9 cellular contexts compared by ENCODE assay signal in the genomic region with DNA sequence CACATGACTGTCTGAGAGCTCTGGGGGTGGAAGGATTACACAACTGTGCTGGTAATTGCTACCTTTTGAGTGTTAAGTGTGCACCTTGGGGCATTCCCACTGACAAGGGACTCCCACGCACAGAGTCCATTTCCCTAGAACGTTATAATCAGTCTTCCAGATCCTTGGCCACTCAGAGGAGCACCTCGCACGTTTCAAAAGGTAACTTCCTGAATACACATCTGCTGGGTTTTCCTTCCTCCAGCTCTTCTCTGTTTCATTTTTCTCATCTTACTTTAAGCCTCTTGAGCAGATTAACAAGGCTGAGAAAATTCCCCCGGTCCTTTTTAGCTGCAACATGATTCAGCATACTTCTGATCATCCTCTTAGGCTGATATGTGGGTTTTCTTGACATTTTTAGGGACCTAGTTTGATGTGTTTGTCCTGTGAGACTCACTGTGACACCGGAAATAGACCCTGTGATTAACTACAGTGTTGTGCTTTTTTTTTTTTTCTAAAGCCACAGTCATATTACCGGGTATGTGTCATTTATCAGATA.
A peak's percentile ranks its signal among the peaks of the same experiment; 100 is the strongest.
DNase-seq lines count a peak whose midpoint lies in the region; ATAC-seq and TF ChIP-seq lines count a peak whose summit lies in the region.
"Had no signal": no experiment of that assay in that cellular context is flagged by ENCODE, and none has a peak within 500 bp of the region (broad histone marks: within the 10 kb centered on the region; RNA-seq: fewer than 3 reads in every experiment).

No MANE protein-coding gene starts in this region.

- DNase-seq in activated T-cell treated with anti-CD3 and anti-CD28 coated beads, Interleukin-2, amount 50 U/mL, for 48 hours: peak; percentile 59 to 65
- peak; percentile 29 to 68 for DNase-seq in stimulated activated CD4-positive, alpha-beta T cell treated with anti-CD3 and anti-CD28 coated beads, Interleukin-4, amount 100 ng/mL, for 4 hours
- DNase-seq in glomerular visceral epithelial cell (ENCODE audit: extremely low spot score): no peak
- no peak for DNase-seq in tibial artery
- no peak for DNase-seq in NCI-H2029 treated with DMSO at 0.1 percent for 48 hours (lab: John Stamatoyannopoulos, UW)

- no peak overlapping the region for H3K27ac ChIP-seq in tibial artery
- H3K27ac ChIP-seq: hepatocyte had no signal

- intact Hi-C loops in tibial artery (cut with DNase I; ENCODE audit: low total_unique reads): no loop called here

- H3K27me3 ChIP-seq in tibial artery: no peaks in the 10 kb centered on the region
- H3K27me3 ChIP-seq: hepatocyte had no signal

- H3K4me3 ChIP-seq in tibial artery: no peak overlapping the region
- H3K4me3 ChIP-seq: hepatocyte had no signal

- H3K36me3 ChIP-seq in tibial artery: no peaks in the 10 kb centered on the region

- TF ChIP-seq CTCF in tibial artery (IDR thresholded peaks at IDR 0.05): no peak

- peak; percentile 37 for ATAC-seq in GM18870 (IDR thresholded peaks at IDR 0.05; ENCODE audit: unreplicated experiment)
- ATAC-seq in HG03378 (IDR thresholded peaks at IDR 0.05; ENCODE audit: unreplicated experiment): peak; percentile 42
- no peak for ATAC-seq in HG02870 (IDR thresholded peaks at IDR 0.05; ENCODE audit: unreplicated experiment)

- peaks cover 0 to 7% (median 0%) of the 10 kb centered on the region in 4 donors for H3K4me1 ChIP-seq in tibial artery

- H3K9me3 ChIP-seq in tibial artery: no peaks in the 10 kb centered on the region

Comparison
In these comparisons a context has a peak if more than half of its experiments do, and no peak if none do; other contexts are left out.
1. DNase-seq: peak in activated T-cell treated with anti-CD3 and anti-CD28 coated beads, Interleukin-2, amount 50 U/mL, for 48 hours (2 of 2) and stimulated activated CD4-positive, alpha-beta T cell treated with anti-CD3 and anti-CD28 coated beads, Interleukin-4, amount 100 ng/mL, for 4 hours (2 of 2); none in glomerular visceral epithelial cell (single experiment), tibial artery (0 of 2) and NCI-H2029 treated with DMSO at 0.1 percent for 48 hours (single experiment).